20 cellular contexts compared by ENCODE assay signal in the genomic region with DNA sequence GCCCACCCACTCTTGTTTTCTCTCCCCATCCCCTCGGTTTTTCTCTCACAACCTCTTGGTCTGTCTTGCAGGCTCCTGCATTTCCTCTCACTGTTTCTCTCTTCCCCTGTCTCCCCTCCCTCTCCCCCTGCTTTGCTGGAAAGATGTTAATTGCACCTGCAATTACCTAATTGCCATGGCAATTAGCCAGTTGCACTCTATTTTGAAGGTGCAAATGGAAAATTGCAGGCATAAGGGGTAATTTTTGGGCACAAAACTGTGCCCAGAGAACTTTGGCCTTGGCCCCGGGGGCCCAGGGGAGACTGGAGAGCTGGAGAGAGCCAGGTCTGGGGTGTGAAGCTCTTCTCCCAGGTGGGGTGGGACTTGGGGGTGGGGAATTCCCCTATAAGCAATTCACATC.
A peak's percentile ranks its signal among the peaks of the same experiment; 100 is the strongest.
DNase-seq lines count a peak whose midpoint lies in the region; ATAC-seq, FAIRE-seq and TF ChIP-seq lines count a peak whose summit lies in the region.
"Had no signal": no experiment of that assay in that cellular context is flagged by ENCODE, and none has a peak within 500 bp of the region (broad histone marks: within the 10 kb centered on the region; RNA-seq: fewer than 3 reads in every experiment).

No MANE protein-coding gene starts in this region.

- DNase-seq in NCI-H748 (lab: John Stamatoyannopoulos, UW; ENCODE audit: unreplicated experiment) (peak; percentile 46), NCI-H748 treated with DMSO at 0.1 percent for 48 hours (lab: John Stamatoyannopoulos, UW) (no peak), OCI-LY7 (ENCODE audit: low spot score) (no peak), neural progenitor cell (ENCODE audit: low spot score) (no peak), progenitor cell of endocrine pancreas (ENCODE audit: low spot score, unreplicated experiment) (no peak), GM12891 (ENCODE audit: insufficient read length, low spot score) (no peak)
- no peak for DNase-seq in CD8-positive, alpha-beta T cell
- DNase-seq: CD4-positive, alpha-beta memory T cell; DMS53; NCI-H2081; NCI-H2171 treated with DMSO at 0.1 percent for 48 hours; NCI-H446; NCI-H526 treated with DMSO at 0.1 percent for 48 hours had no signal

- H3K4me2 ChIP-seq in OCI-LY7 (ENCODE audit: low read length) (0 out of 2 replicates have a peak overlapping the region, but pooled peaks have one; percentile 35), neural progenitor cell (no peak overlapping the region)

- H3K27me3 ChIP-seq in neural progenitor cell = no peaks in the 10 kb centered on the region
- H3K27me3 ChIP-seq in CD8-positive, alpha-beta T cell (ENCODE audit: insufficient read depth, low read length) = no peaks in the 10 kb centered on the region

- peaks cover 66% of the 10 kb centered on the region for H3K4me1 Mint-ChIP-seq in neural progenitor cell
- peaks cover 3% of the 10 kb centered on the region for H3K4me1 Mint-ChIP-seq in progenitor cell of endocrine pancreas (ENCODE audit: low read depth)
- H3K4me1 Mint-ChIP-seq in CD8-positive, alpha-beta T cell (ENCODE audit: low read depth) = peaks cover 60% of the 10 kb centered on the region

- H3K9me3 ChIP-seq in KOPT-K1 (ENCODE audit: insufficient read depth, low read length, poor library complexity, severe bottlenecking) = no peaks in the 10 kb centered on the region
- no peaks in the 10 kb centered on the region for H3K9me3 ChIP-seq in OCI-LY7 (ENCODE audit: low read length)
- no peaks in the 10 kb centered on the region for H3K9me3 ChIP-seq in neural progenitor cell (ENCODE audit: low read depth)
- H3K9me3 ChIP-seq in CD8-positive, alpha-beta T cell (ENCODE audit: low read length) = no peaks in the 10 kb centered on the region

- H3K27ac Mint-ChIP-seq in neural progenitor cell (peak overlapping the region; percentile 72), progenitor cell of endocrine pancreas (no peak overlapping the region)
- H3K27ac Mint-ChIP-seq in CD8-positive, alpha-beta T cell = no peak overlapping the region
- H3K27ac Mint-ChIP-seq: IgD-negative memory B cell had no signal

- H3K9me3 Mint-ChIP-seq in neural progenitor cell (peaks cover 7% of the 10 kb centered on the region), progenitor cell of endocrine pancreas (ENCODE audit: low read depth) (no peaks in the 10 kb centered on the region)
- no peaks in the 10 kb centered on the region for H3K9me3 Mint-ChIP-seq in CD8-positive, alpha-beta T cell
- H3K9me3 Mint-ChIP-seq: CD4-positive, alpha-beta memory T cell; IgD-negative memory B cell had no signal

- H3K36me3 Mint-ChIP-seq in neural progenitor cell (no peaks in the 10 kb centered on the region), progenitor cell of endocrine pancreas (ENCODE audit: insufficient read depth) (no peaks in the 10 kb centered on the region)
- H3K36me3 Mint-ChIP-seq in CD8-positive, alpha-beta T cell = no peaks in the 10 kb centered on the region
- H3K36me3 Mint-ChIP-seq: CD4-positive, alpha-beta memory T cell; IgD-negative memory B cell had no signal

- peaks cover 71% of the 10 kb centered on the region for H3K4me1 ChIP-seq in OCI-LY7 (ENCODE audit: insufficient read depth, low read length, poor library complexity, severe bottlenecking)
- peaks cover 22% of the 10 kb centered on the region for H3K4me1 ChIP-seq in neural progenitor cell
- H3K4me1 ChIP-seq in CD8-positive, alpha-beta T cell (ENCODE audit: insufficient read depth, low read length) = peaks cover 53% of the 10 kb centered on the region

- POLR2A ChIA-PET in OCI-LY7 (lab: Charles Lee) = interaction anchor here (0.6 kb wide), 1 partner anchor 17 kb away, joined by 3 read pairs; no protein-coding TSS in a partner anchor
- POLR2A ChIA-PET in CD8-positive, alpha-beta T cell (lab: Charles Lee) = no interaction called here

- no peak overlapping the region for H3K9ac ChIP-seq in neural progenitor cell

- no peak for ATAC-seq in CD8-positive, alpha-beta T cell
- ATAC-seq: Panc1, Right ventricle myocardium inferior had no signal

- H4K20me1 ChIP-seq in OCI-LY7 (ENCODE audit: insufficient read depth, low read length) = no peaks in the 10 kb centered on the region
- H4K20me1 ChIP-seq in neural progenitor cell (ENCODE audit: low read depth) = no peaks in the 10 kb centered on the region

- no TSS peak for BruUV-seq in OCI-LY7 (replicated peaks; lab: Mats Ljungman, UMichigan)

- H3K36me3 ChIP-seq in KOPT-K1 (ENCODE audit: insufficient read depth, low read length) (no peaks in the 10 kb centered on the region), OCI-LY7 (ENCODE audit: insufficient read depth, low read length) (no peaks in the 10 kb centered on the region), neural progenitor cell (no peaks in the 10 kb centered on the region)
- H3K36me3 ChIP-seq in CD8-positive, alpha-beta T cell (ENCODE audit: insufficient read depth, low read length) = no peaks in the 10 kb centered on the region

- H3K79me2 ChIP-seq in OCI-LY7 (ENCODE audit: insufficient read depth, low read depth, low read length) (no peaks in the 10 kb centered on the region), neural progenitor cell (ENCODE audit: low read depth) (no peaks in the 10 kb centered on the region)

- intact Hi-C loops in OCI-LY7 (cut with micrococcal nuclease; ENCODE audit: unreplicated experiment) = loop anchor here (5.0 kb wide), 1 partner anchor 200 kb away; no protein-coding TSS in a partner anchor
- intact Hi-C loops in CD8-positive, alpha-beta T cell (cut with DNase I, micrococcal nuclease) = no loop called here

- H3K4me3 ChIP-seq in OCI-LY7 (ENCODE audit: low read depth, low read length, poor library complexity, severe bottlenecking) (no peak overlapping the region), neural progenitor cell (no peak overlapping the region)
- no peak overlapping the region for H3K4me3 ChIP-seq in CD8-positive, alpha-beta T cell (ENCODE audit: low read depth, low read length)

- peak overlapping the region; percentile 96 for H3K27ac ChIP-seq in KOPT-K1 (ENCODE audit: low read depth, low read length, poor library complexity, severe bottlenecking)
- no peak overlapping the region for H3K27ac ChIP-seq in OCI-LY7 (ENCODE audit: low read depth, low read length, poor library complexity, severe bottlenecking)
- no peak overlapping the region for H3K27ac ChIP-seq in neural progenitor cell
- no peak overlapping the region for H3K27ac ChIP-seq in CD8-positive, alpha-beta T cell (ENCODE audit: low read depth, low read length)

- H3K4me3 Mint-ChIP-seq in neural progenitor cell (no peak overlapping the region), progenitor cell of endocrine pancreas (ENCODE audit: low read depth) (no peak overlapping the region)
- H3K4me3 Mint-ChIP-seq in CD8-positive, alpha-beta T cell = no peak overlapping the region

- TF ChIP-seq CTCF in OCI-LY7 (conservative IDR thresholded peaks at IDR 0.05; ENCODE audit: low read length) (no peak), neural progenitor cell (IDR thresholded peaks at IDR 0.05) (no peak), progenitor cell of endocrine pancreas (IDR thresholded peaks at IDR 0.05; ENCODE audit: unreplicated experiment) (no peak)
- no peak for TF ChIP-seq CTCF in CD8-positive, alpha-beta T cell (IDR thresholded peaks at IDR 0.05)

- TF ChIP-seq POLR2A in GM12891 (IDR thresholded peaks at IDR 0.05; ENCODE audit: low read depth, low read length) = no peak

- CTCF ChIA-PET in OCI-LY7 (lab: Charles Lee; ENCODE audit: unreplicated experiment) = interaction anchor here (0.6 kb wide), 1 partner anchor 186 kb away, joined by 5 read pairs; no protein-coding TSS in a partner anchor
- CTCF ChIA-PET in CD8-positive, alpha-beta T cell (lab: Charles Lee) = interaction anchor here (0.5 kb wide), 1 partner anchor 198 kb away, joined by 3 read pairs; no protein-coding TSS in a partner anchor

- FAIRE-seq in GM12891 (lab: Jason Lieb, UNC) = no peak
- FAIRE-seq: A204.1, GM12892, H1 had no signal

- H3K27me3 Mint-ChIP-seq in neural progenitor cell (ENCODE audit: insufficient read depth, low read depth) = peaks cover 19% of the 10 kb centered on the region
- H3K27me3 Mint-ChIP-seq in progenitor cell of endocrine pancreas = peaks cover 49% of the 10 kb centered on the region
- no peaks in the 10 kb centered on the region for H3K27me3 Mint-ChIP-seq in CD8-positive, alpha-beta T cell (ENCODE audit: low read depth)

- H2AFZ ChIP-seq in OCI-LY7 (ENCODE audit: low read length) = no peak overlapping the region
- H2AFZ ChIP-seq in neural progenitor cell (replicated peaks) = no peak overlapping the region

- no peaks in the 10 kb centered on the region for H3K9me2 ChIP-seq in OCI-LY7 (ENCODE audit: insufficient read depth, low read length)

- peaks cover 10% of the 10 kb centered on the region for H3F3A ChIP-seq in neural progenitor cell (ENCODE audit: low read depth)

TF ChIP-seq in GM12891, 5 proteins besides CTCF, POLR2A, EP300 and RAD21:
- TF ChIP-seq PAX5 (IDR thresholded peaks at IDR 0.05; ENCODE audit: insufficient read depth, low read length, severe bottlenecking) (no peak), SPI1 (IDR thresholded peaks at IDR 0.05; ENCODE audit: low read depth, low read length) (no peak), POLR2AphosphoS5 (IDR thresholded peaks at IDR 0.05; ENCODE audit: low read depth, low read length) (no peak), POU2F2 (IDR thresholded peaks at IDR 0.05; ENCODE audit: low read depth, low read length) (no peak), TAF1 (IDR thresholded peaks at IDR 0.05; ENCODE audit: low read depth, low read length) (no peak)
